Comparison of ENCODE assay signal across 8 cellular contexts in genomic region chr15:89333959-89334509, GRCh38. TPM values are rescaled to one million over a fixed set of nuclear protein-coding genes. Genes with fewer than 3 reads are reported as not detected.
DNase-seq lines count a peak whose midpoint lies in the region; ATAC-seq and TF ChIP-seq lines count a peak whose summit lies in the region.

No MANE protein-coding gene starts in this region.

- H2AFZ ChIP-seq in Loucy (ENCODE audit: low read length) = no peak overlapping the region

- no peak for DNase-seq in activated naive CD4-positive, alpha-beta T cell treated with anti-CD3 and anti-CD28 coated beads, Interleukin-2, amount 50 U/mL, for 16 hours
- no peak for DNase-seq in naive thymus-derived CD8-positive, alpha-beta T cell
- DNase-seq in NCI-H345 (lab: John Stamatoyannopoulos, UW) = no peak
- DNase-seq in NCI-H2196 (lab: John Stamatoyannopoulos, UW; ENCODE audit: unreplicated experiment) = no peak

- H3K9me2 ChIP-seq in Loucy (replicated peaks; ENCODE audit: low read depth, low read length) = no peaks in the 10 kb centered on the region

- no peaks in the 10 kb centered on the region for H3K27me3 ChIP-seq in Loucy (ENCODE audit: insufficient read depth, low read length, poor library complexity, severe bottlenecking)

- TF ChIP-seq CTCF in Loucy (conservative IDR thresholded peaks at IDR 0.05; ENCODE audit: low read length) = no peak

- peaks cover 25% of the 10 kb centered on the region; the same call in 1 of the 2 replicates for H3K36me3 ChIP-seq in Loucy (ENCODE audit: insufficient read depth, low read length)

- H3K4me3 ChIP-seq in Loucy (ENCODE audit: low read length, poor library complexity, severe bottlenecking) = peak overlapping the region; percentile 98

- intact Hi-C loops in dendritic cell treated with granulocyte-macrophage colony-stimulating factor and Interleukin-4, amounts not matched to agents 40 ng/mL and 50 ng/mL, for 4 days (cut with micrococcal nuclease) = no loop called here

- POLR2A ChIA-PET in naive thymus-derived CD8-positive, alpha-beta T cell (lab: Charles Lee) = interaction anchor here (0.8 to 1.5 kb wide), 9 partner anchors 9 to 867 kb away, joined by 3 to 8 read pairs (median 3); partner anchors contain the start of genes MRPL46 and MRPS11

- no peak for ATAC-seq in naive thymus-derived CD8-positive, alpha-beta T cell
- no peak for ATAC-seq in HG03039 (IDR thresholded peaks at IDR 0.05; ENCODE audit: unreplicated experiment)

- H3K4me2 ChIP-seq in Loucy (ENCODE audit: low read depth, low read length, poor library complexity, severe bottlenecking) = peak overlapping the region; percentile 96

- H3K36me3 Mint-ChIP-seq in activated naive CD4-positive, alpha-beta T cell treated with anti-CD3 and anti-CD28 coated beads, Interleukin-2, amount 50 U/mL, for 24 hours = peaks cover 22% of the 10 kb centered on the region
- peaks cover 46% of the 10 kb centered on the region for H3K36me3 Mint-ChIP-seq in dendritic cell treated with granulocyte-macrophage colony-stimulating factor and Interleukin-4, amounts not matched to agents 40 ng/mL and 50 ng/mL, for 4 days (ENCODE audit: low read depth)
- H3K36me3 Mint-ChIP-seq in naive thymus-derived CD8-positive, alpha-beta T cell = peaks cover 0 to 44% (median 11%) of the 10 kb centered on the region in 3 donors

- no peak overlapping the region for H3K27ac Mint-ChIP-seq in activated naive CD4-positive, alpha-beta T cell treated with anti-CD3 and anti-CD28 coated beads, Interleukin-2, amount 50 U/mL, for 24 hours
- H3K27ac Mint-ChIP-seq in dendritic cell treated with granulocyte-macrophage colony-stimulating factor and Interleukin-4, amounts not matched to agents 40 ng/mL and 50 ng/mL, for 4 days = peak overlapping the region; percentile 90
- H3K27ac Mint-ChIP-seq in naive thymus-derived CD8-positive, alpha-beta T cell = peak overlapping the region in 8 of 10 donors; percentile 60 to 100 (median 74)

- H3K4me3 Mint-ChIP-seq in activated naive CD4-positive, alpha-beta T cell treated with anti-CD3 and anti-CD28 coated beads, Interleukin-2, amount 50 U/mL, for 24 hours = peak overlapping the region; percentile 89
- peak overlapping the region; percentile 79 for H3K4me3 Mint-ChIP-seq in dendritic cell treated with granulocyte-macrophage colony-stimulating factor and Interleukin-4, amounts not matched to agents 40 ng/mL and 50 ng/mL, for 4 days
- H3K4me3 Mint-ChIP-seq in naive thymus-derived CD8-positive, alpha-beta T cell = peak overlapping the region; percentile 75 to 88 (median 81)

- peaks cover 52% of the 10 kb centered on the region for H3K4me1 Mint-ChIP-seq in activated naive CD4-positive, alpha-beta T cell treated with anti-CD3 and anti-CD28 coated beads, Interleukin-2, amount 50 U/mL, for 24 hours
- peaks cover 60% of the 10 kb centered on the region for H3K4me1 Mint-ChIP-seq in dendritic cell treated with granulocyte-macrophage colony-stimulating factor and Interleukin-4, amounts not matched to agents 40 ng/mL and 50 ng/mL, for 4 days (ENCODE audit: low read depth)
- peaks cover 28 to 57% (median 53%) of the 10 kb centered on the region in 4 donors for H3K4me1 Mint-ChIP-seq in naive thymus-derived CD8-positive, alpha-beta T cell

- H3K9me3 Mint-ChIP-seq in activated naive CD4-positive, alpha-beta T cell treated with anti-CD3 and anti-CD28 coated beads, Interleukin-2, amount 50 U/mL, for 24 hours = no peaks in the 10 kb centered on the region
- no peaks in the 10 kb centered on the region for H3K9me3 Mint-ChIP-seq in dendritic cell treated with granulocyte-macrophage colony-stimulating factor and Interleukin-4, amounts not matched to agents 40 ng/mL and 50 ng/mL, for 4 days
- H3K9me3 Mint-ChIP-seq in naive thymus-derived CD8-positive, alpha-beta T cell = peaks cover 0 to 5% (median 0%) of the 10 kb centered on the region in 9 donors

- H4K20me1 ChIP-seq in Loucy (ENCODE audit: insufficient read depth, low read length, poor library complexity, severe bottlenecking) = peaks cover 50% of the 10 kb centered on the region

- H3K79me2 ChIP-seq in Loucy (ENCODE audit: insufficient read depth, low read length) = peaks cover 53% of the 10 kb centered on the region

- H3F3A ChIP-seq in Loucy (ENCODE audit: low read depth) = peaks cover 12% of the 10 kb centered on the region; the same call in 1 of the 2 replicates

- H3K4me1 ChIP-seq in Loucy (ENCODE audit: insufficient read depth, low read length, poor library complexity, severe bottlenecking) = peaks cover 50% of the 10 kb centered on the region

- H3K9ac ChIP-seq in Loucy (ENCODE audit: low read depth, low read length, poor library complexity, severe bottlenecking) = peak overlapping the region; percentile 91

- H3K9me3 ChIP-seq in Loucy (ENCODE audit: insufficient read depth, low read depth, low read length) = no peaks in the 10 kb centered on the region

- peaks cover 2% of the 10 kb centered on the region for H3K27me3 Mint-ChIP-seq in activated naive CD4-positive, alpha-beta T cell treated with anti-CD3 and anti-CD28 coated beads, Interleukin-2, amount 50 U/mL, for 24 hours
- peaks cover 11% of the 10 kb centered on the region for H3K27me3 Mint-ChIP-seq in dendritic cell treated with granulocyte-macrophage colony-stimulating factor and Interleukin-4, amounts not matched to agents 40 ng/mL and 50 ng/mL, for 4 days
- peaks cover 0 to 7% (median 1%) of the 10 kb centered on the region in 5 donors for H3K27me3 Mint-ChIP-seq in naive thymus-derived CD8-positive, alpha-beta T cell

RNA-seq across cellular contexts. Expression of gene POLG, which starts 0.6 kb away (rescaled TPM):
- 100 to 1,000 TPM; 128 to 130 TPM for total RNA-seq in naive thymus-derived CD8-positive, alpha-beta T cell
- 10 to 100 TPM; 29.9 to 54.5 (median 35.3) TPM for polyA plus RNA-seq in naive thymus-derived CD8-positive, alpha-beta T cell
